Comparison of ENCODE assay signal across 10 cellular contexts in the genomic region with DNA sequence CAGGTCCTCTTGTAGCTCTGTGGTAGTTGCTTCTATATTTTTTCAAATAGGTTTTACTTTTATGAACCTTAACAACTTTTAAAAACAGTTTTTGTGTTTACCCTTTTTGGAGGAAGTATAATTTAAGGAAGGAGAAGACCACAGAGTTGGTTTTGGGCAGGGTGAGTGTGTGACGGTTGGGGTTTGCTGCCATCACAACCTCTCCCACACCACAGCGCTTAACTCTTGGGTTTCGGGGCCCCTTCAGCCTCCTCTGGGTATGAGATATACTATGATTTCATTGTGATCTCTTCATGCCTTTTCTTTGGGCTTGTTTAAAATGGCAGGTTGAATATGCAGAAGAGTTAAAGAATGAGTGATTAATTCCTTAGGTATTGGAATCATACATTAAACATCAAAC.
A peak's percentile ranks its signal among the peaks of the same experiment; 100 is the strongest.
DNase-seq lines count a peak whose midpoint lies in the region; ATAC-seq and TF ChIP-seq lines count a peak whose summit lies in the region.
"Had no signal": no experiment of that assay in that cellular context is flagged by ENCODE, and none has a peak within 500 bp of the region (broad histone marks: within the 10 kb centered on the region; RNA-seq: fewer than 3 reads in every experiment).

No MANE protein-coding gene starts in this region.

- peak overlapping the region in 1 of 2 experiments; percentile 71 for H3K4me3 ChIP-seq in neutrophil (ENCODE audit: low read depth in 1 of 2, low read length in 1 of 2)

- TF ChIP-seq CTCF in neutrophil (IDR thresholded peaks at IDR 0.05) = no peak

- ATAC-seq in T-cell (replicated peaks in 1 of 4) (no peak), GM19324 (IDR thresholded peaks at IDR 0.05; ENCODE audit: low FRiP score, unreplicated experiment) (no peak), GM18858 (IDR thresholded peaks at IDR 0.05; ENCODE audit: unreplicated experiment) (no peak), GM18520 (IDR thresholded peaks at IDR 0.05; ENCODE audit: unreplicated experiment) (no peak)
- no peak for ATAC-seq in activated CD4-positive, CD25-positive, alpha-beta regulatory T cell treated with anti-CD3 and anti-CD28 coated beads, Interleukin-2, amount 50 U/mL, for 24 hours

- H3K27me3 Mint-ChIP-seq in T-cell = peaks cover 0 to 14% of the 10 kb centered on the region in 2 donors
- H3K27me3 Mint-ChIP-seq in activated naive CD8-positive, alpha-beta T cell = no peaks in the 10 kb centered on the region

- peak overlapping the region; percentile 96 to 97 for H3K27ac Mint-ChIP-seq in T-cell
- H3K27ac Mint-ChIP-seq in activated naive CD8-positive, alpha-beta T cell = peak overlapping the region; percentile 97

- H3K27me3 ChIP-seq in neutrophil = peaks cover 52% of the 10 kb centered on the region

- POLR2A ChIA-PET in T-cell (lab: Charles Lee) = interaction anchor here (0.5 kb wide), 2 partner anchors 48 to 222 kb away, joined by 3 to 7 read pairs; no protein-coding TSS in a partner anchor

- no peaks in the 10 kb centered on the region for H3K9me3 ChIP-seq in neutrophil

- H3K36me3 Mint-ChIP-seq in T-cell = no peaks in the 10 kb centered on the region
- H3K36me3 Mint-ChIP-seq in activated naive CD8-positive, alpha-beta T cell = no peaks in the 10 kb centered on the region

- CTCF ChIA-PET in T-cell (lab: Charles Lee) = no interaction called here

- DNase-seq in GDM1 (lab: John Stamatoyannopoulos, UW) (peak; percentile 22), T-cell (peak in 32 of 34 experiments; percentile 15 to 73 (median 50))
- DNase-seq: NCI-H1694, T1000 had no signal

- peaks cover 46 to 70% (median 67%) of the 10 kb centered on the region in 3 donors for H3K4me1 Mint-ChIP-seq in T-cell
- peaks cover 61% of the 10 kb centered on the region for H3K4me1 Mint-ChIP-seq in activated naive CD8-positive, alpha-beta T cell (ENCODE audit: low read depth)

- no peaks in the 10 kb centered on the region for H3K36me3 ChIP-seq in neutrophil

- H3K27ac ChIP-seq in neutrophil = peak overlapping the region; percentile 58

- H3K4me1 ChIP-seq in neutrophil (ENCODE audit: control insufficient read depth in 1 of 2, insufficient read depth in 1 of 2, low read depth in 1 of 2, low read length in 1 of 2) = peaks cover 51 to 58% of the 10 kb centered on the region in 2 experiments

- H3K4me3 Mint-ChIP-seq in T-cell = peak overlapping the region; percentile 80 to 89 (median 89)
- H3K4me3 Mint-ChIP-seq in activated naive CD8-positive, alpha-beta T cell = peak overlapping the region; percentile 95

- no peaks in the 10 kb centered on the region for H3K9me3 Mint-ChIP-seq in T-cell
- H3K9me3 Mint-ChIP-seq in activated naive CD8-positive, alpha-beta T cell (ENCODE audit: low read depth) = no peaks in the 10 kb centered on the region
